In the genomic region with DNA sequence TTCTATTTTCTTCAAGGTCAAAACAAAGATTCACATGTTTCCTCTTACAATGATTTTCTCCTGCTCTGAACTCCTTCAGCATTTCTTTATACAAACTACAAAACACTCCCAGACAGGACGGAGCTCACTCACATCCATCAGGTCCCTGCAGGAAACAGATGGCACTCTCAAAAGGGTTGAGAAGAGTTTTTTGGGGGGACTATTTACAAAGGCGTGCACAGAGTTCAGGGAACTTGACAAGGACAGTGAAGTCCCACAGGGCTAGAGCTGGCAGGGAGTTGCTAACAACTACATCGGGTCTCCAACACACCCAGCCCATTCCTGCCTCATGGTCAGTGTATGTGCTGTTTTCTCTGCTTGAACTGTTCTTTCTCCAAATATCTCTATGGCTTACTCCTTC, we compare ENCODE assay signal across 12 cellular contexts. TPM values are rescaled to one million over a fixed set of nuclear protein-coding genes. Genes with fewer than 3 reads are reported as not detected.
DNase-seq lines count a peak whose midpoint lies in the region; ATAC-seq and TF ChIP-seq lines count a peak whose summit lies in the region.
"Had no signal": no experiment of that assay in that cellular context is flagged by ENCODE, and none has a peak within 500 bp of the region (broad histone marks: within the 10 kb centered on the region; RNA-seq: fewer than 3 reads in every experiment).

No MANE protein-coding gene starts in this region.

- peak; percentile 18 to 59 for DNase-seq in NCI-H524 (lab: John Stamatoyannopoulos, UW)
- DNase-seq in NCI-H524 treated with DMSO at 0.1 percent for 48 hours (lab: John Stamatoyannopoulos, UW), result no peak
- DNase-seq in endothelial cell (ENCODE audit: low spot score), result peak; percentile 9
- DNase-seq in nephron progenitor cell, result no peak
- DNase-seq in UCSD-AML1 (lab: John Stamatoyannopoulos, UW; ENCODE audit: unreplicated experiment), result no peak
- DNase-seq: 8988T; Calu3; CD8-positive, alpha-beta T cell; GM23248 had no signal

- H3K27me3 Mint-ChIP-seq in endothelial cell (ENCODE audit: unreplicated experiment) (peaks cover 4% of the 10 kb centered on the region), nephron progenitor cell (ENCODE audit: low read depth, poor library complexity) (peaks cover 16% of the 10 kb centered on the region)
- H3K27me3 Mint-ChIP-seq: IgD-negative memory B cell had no signal

- no peak overlapping the region for H3K4me3 Mint-ChIP-seq in endothelial cell (ENCODE audit: unreplicated experiment)
- no peak overlapping the region for H3K4me3 Mint-ChIP-seq in nephron progenitor cell
- H3K4me3 Mint-ChIP-seq: CD8-positive, alpha-beta T cell; IgD-negative memory B cell had no signal

- H3K4me1 Mint-ChIP-seq in endothelial cell (ENCODE audit: unreplicated experiment), result peaks cover 18% of the 10 kb centered on the region
- H3K4me1 Mint-ChIP-seq in nephron progenitor cell, result peaks cover 17% of the 10 kb centered on the region
- H3K4me1 Mint-ChIP-seq: IgD-negative memory B cell had no signal

- peak overlapping the region; percentile 42 for H3K27ac Mint-ChIP-seq in endothelial cell (ENCODE audit: unreplicated experiment)
- H3K27ac Mint-ChIP-seq in nephron progenitor cell, result peak overlapping the region; percentile 46
- H3K27ac Mint-ChIP-seq: CD8-positive, alpha-beta T cell; IgD-negative memory B cell had no signal

- H3K36me3 Mint-ChIP-seq in endothelial cell (ENCODE audit: low read depth, unreplicated experiment), result no peaks in the 10 kb centered on the region
- no peaks in the 10 kb centered on the region for H3K36me3 Mint-ChIP-seq in nephron progenitor cell (ENCODE audit: low read depth)

- TF ChIP-seq CTCF in endothelial cell (IDR thresholded peaks at IDR 0.05; ENCODE audit: unreplicated experiment) (no peak), nephron progenitor cell (IDR thresholded peaks at IDR 0.05) (no peak)

- no peaks in the 10 kb centered on the region for H3K9me3 Mint-ChIP-seq in endothelial cell (ENCODE audit: unreplicated experiment)
- H3K9me3 Mint-ChIP-seq in nephron progenitor cell, result peaks cover 13% of the 10 kb centered on the region
- H3K9me3 Mint-ChIP-seq: CD8-positive, alpha-beta T cell had no signal

- no peak for ATAC-seq in HG02678 (IDR thresholded peaks at IDR 0.05; ENCODE audit: unreplicated experiment)
- no peak for ATAC-seq in HG02571 (IDR thresholded peaks at IDR 0.05; ENCODE audit: unreplicated experiment)
- ATAC-seq: CD8-positive, alpha-beta T cell had no signal

RNA-seq across cellular contexts. Expression of gene YAE1, which starts 24.7 kb away (rescaled TPM):
- 13.4 TPM for total RNA-seq in endothelial cell (ENCODE audit: unreplicated experiment)

Comparison
In these comparisons a context has a peak if more than half of its experiments do, and no peak if none do; other contexts are left out.
1. DNase-seq: peak in NCI-H524 (2 of 2) and endothelial cell (single experiment); none in NCI-H524 treated with DMSO at 0.1 percent for 48 hours (single experiment), nephron progenitor cell (single experiment) and UCSD-AML1 (single experiment).